ENCODE assay signal across 8 cellular contexts in genomic region chr6:37691904-37692806, GRCh38. TPM values are rescaled to one million over a fixed set of nuclear protein-coding genes. Genes with fewer than 3 reads are reported as not detected.
DNase-seq lines count a peak whose midpoint lies in the region; ATAC-seq and TF ChIP-seq lines count a peak whose summit lies in the region.

No MANE protein-coding gene starts in this region.

- WGBS in trophoblast cell (ENCODE audit: extremely low coverage, insufficient coverage, insufficient read length): no CpG with 5 or more reads among the region's 18 CpGs

- no peak overlapping the region for H3K4ac ChIP-seq in trophoblast cell (ENCODE audit: low read depth, low read length)

- H2AK5ac ChIP-seq in trophoblast cell (ENCODE audit: low read length): no peak overlapping the region

- H3K18ac ChIP-seq in trophoblast cell (ENCODE audit: low read length): no peak overlapping the region

- peaks cover 8% of the 10 kb centered on the region; the same call in 1 of the 2 replicates for H3K27me3 ChIP-seq in KMS-11 (ENCODE audit: insufficient read depth, low read depth)
- H3K27me3 ChIP-seq in SJCRH30: peaks cover 6% of the 10 kb centered on the region; the same call in 1 of the 2 replicates
- H3K27me3 ChIP-seq in trophoblast cell (ENCODE audit: insufficient read depth, low read length): peaks cover 44% of the 10 kb centered on the region
- H3K27me3 ChIP-seq in upper lobe of right lung: peaks cover 32% of the 10 kb centered on the region

- H4K8ac ChIP-seq in trophoblast cell (ENCODE audit: low read depth, low read length): no peak overlapping the region

- H3K79me1 ChIP-seq in trophoblast cell (ENCODE audit: low read length): no peaks in the 10 kb centered on the region

- ATAC-seq in upper lobe of right lung: peak; percentile 91

- no peak overlapping the region for H2BK12ac ChIP-seq in trophoblast cell (ENCODE audit: low read length)

- H3K4me3 ChIP-seq in KMS-11 (IDR thresholded peaks at IDR 0.05; ENCODE audit: insufficient read depth, low read depth, low read length) (no peak overlapping the region), SJCRH30 (no peak overlapping the region), trophoblast cell (ENCODE audit: low read depth, low read length) (no peak overlapping the region), upper lobe of right lung (no peak overlapping the region)

- no peak overlapping the region for H4K91ac ChIP-seq in trophoblast cell (ENCODE audit: low read depth, low read length)

- H3K14ac ChIP-seq in trophoblast cell (ENCODE audit: low read length): no peak overlapping the region

- H3K4me1 ChIP-seq in KMS-11 (ENCODE audit: low read depth, poor library complexity, severe bottlenecking) (peaks cover 30% of the 10 kb centered on the region), SJCRH30 (peaks cover 6% of the 10 kb centered on the region; the same call in 1 of the 2 replicates), trophoblast cell (ENCODE audit: control insufficient read depth in 1 of 2, insufficient read depth in 2 of 2, low read length in 2 of 2) (peaks cover 6 to 9% of the 10 kb centered on the region in 2 experiments), upper lobe of right lung (peaks cover 16% of the 10 kb centered on the region)

- no peak overlapping the region for H4K12ac ChIP-seq in trophoblast cell (ENCODE audit: low read depth, low read length)

- intact Hi-C loops in upper lobe of right lung (cut with DNase I): no loop called here

- H3K9ac ChIP-seq in KMS-11 (no peak overlapping the region), trophoblast cell (ENCODE audit: low read length) (no peak overlapping the region)

- no peaks in the 10 kb centered on the region for H3K9me3 ChIP-seq in SJCRH30 (replicated peaks)
- peaks cover 5% of the 10 kb centered on the region for H3K9me3 ChIP-seq in trophoblast cell (ENCODE audit: insufficient read depth, low read depth, low read length)
- no peaks in the 10 kb centered on the region for H3K9me3 ChIP-seq in upper lobe of right lung

- H2BK5ac ChIP-seq in trophoblast cell (ENCODE audit: low read depth, low read length, poor library complexity): no peak overlapping the region

- H3K79me2 ChIP-seq in KMS-11 (ENCODE audit: insufficient read depth, low read depth) (no peaks in the 10 kb centered on the region), trophoblast cell (ENCODE audit: control insufficient read depth, insufficient read depth, low read length, poor library complexity) (no peaks in the 10 kb centered on the region)

- no peaks in the 10 kb centered on the region for H4K20me1 ChIP-seq in KMS-11 (ENCODE audit: insufficient read depth)

- DNase-seq in NCI-H345 (lab: John Stamatoyannopoulos, UW) (peak; percentile 69), NCI-H345 treated with DMSO at 0.1 percent for 48 hours (lab: John Stamatoyannopoulos, UW; ENCODE audit: unreplicated experiment) (no peak), SJCRH30 (peak; percentile 58 to 77), globus pallidus (ENCODE audit: low spot score) (peak; percentile 64), trophoblast cell (peak; percentile 67 to 88), upper lobe of right lung (peak; percentile 85)
- peak; percentile 66 for DNase-seq in activated gamma-delta T cell treated with anti-CD3 and anti-CD28 coated beads, Interleukin-2, amount 50 U/mL, for 16 hours (ENCODE audit: low read depth)

- H3K23ac ChIP-seq in trophoblast cell (ENCODE audit: low read length): no peak overlapping the region

- H3K36me3 ChIP-seq in KMS-11 (ENCODE audit: insufficient read depth): no peaks in the 10 kb centered on the region
- no peaks in the 10 kb centered on the region for H3K36me3 ChIP-seq in SJCRH30
- H3K36me3 ChIP-seq in trophoblast cell (ENCODE audit: control insufficient read depth in 1 of 2, insufficient read depth in 2 of 2, low read length in 2 of 2): no peaks in the 10 kb centered on the region
- no peaks in the 10 kb centered on the region for H3K36me3 ChIP-seq in upper lobe of right lung

- H2AFZ ChIP-seq in KMS-11 (ENCODE audit: low read depth) (no peak overlapping the region), trophoblast cell (ENCODE audit: insufficient read depth, low read length, poor library complexity) (no peak overlapping the region)

- H2BK120ac ChIP-seq in trophoblast cell (ENCODE audit: insufficient read depth, low read length, poor library complexity): no peak overlapping the region

- H3K27ac ChIP-seq in KMS-11 (no peak overlapping the region), SJCRH30 (no peak overlapping the region), trophoblast cell (ENCODE audit: low read depth, low read length) (no peak overlapping the region), upper lobe of right lung (no peak overlapping the region)

- H3K4me2 ChIP-seq in KMS-11: no peak overlapping the region
- H3K4me2 ChIP-seq in trophoblast cell (ENCODE audit: low read length): no peak overlapping the region

- peak; percentile 93 for TF ChIP-seq CTCF in KMS-11 (conservative IDR thresholded peaks at IDR 0.05; ENCODE audit: low read depth, low read length)
- TF ChIP-seq CTCF in upper lobe of right lung (IDR thresholded peaks at IDR 0.05): peak; percentile 99

RNA-seq across cellular contexts. Expression of gene MDGA1, which starts 5.5 kb away (rescaled TPM):
- total RNA-seq in SJCRH30 (2014; rRNA removed; shearing (Covaris generic)): 3.3 and 4.8 TPM in 2 replicates
- 0.04 and 0.18 TPM in 2 replicates for polyA plus RNA-seq in trophoblast cell (2013)
- total RNA-seq in upper lobe of right lung: 10.7 TPM
